Comparison of ENCODE assay signal across 16 cellular contexts in genomic region chr7:26060713-26061339, GRCh38.
DNase-seq lines count a peak whose midpoint lies in the region; ATAC-seq and TF ChIP-seq lines count a peak whose summit lies in the region.
"Had no signal": no experiment of that assay in that cellular context is flagged by ENCODE, and none has a peak within 500 bp of the region (broad histone marks: within the 10 kb centered on the region; RNA-seq: fewer than 3 reads in every experiment).

No MANE protein-coding gene starts in this region.

- intact Hi-C loops in thyroid gland (cut with DNase I) = no loop called here

- ATAC-seq in HG03521 (IDR thresholded peaks at IDR 0.05; ENCODE audit: unreplicated experiment) = no peak

- H3K36me3 ChIP-seq in suprapubic skin (no peaks in the 10 kb centered on the region), thyroid gland (no peaks in the 10 kb centered on the region), WERI-Rb-1 (no peaks in the 10 kb centered on the region)
- H3K36me3 ChIP-seq: BE2C, heart right ventricle, Peyer's patch, SJSA1, tibial nerve had no signal

- no peak overlapping the region for H3K4me3 ChIP-seq in suprapubic skin
- no peak overlapping the region for H3K4me3 ChIP-seq in thyroid gland (replicated peaks in 1 of 3)
- H3K4me3 ChIP-seq in WERI-Rb-1 (ENCODE audit: low read depth, low read length) = no peak overlapping the region
- H3K4me3 ChIP-seq: heart right ventricle, Peyer's patch, SJSA1, skin epidermis, tibial nerve had no signal

- H3K9me3 ChIP-seq in suprapubic skin (no peaks in the 10 kb centered on the region), thyroid gland (no peaks in the 10 kb centered on the region), WERI-Rb-1 (ENCODE audit: severe bottlenecking) (no peaks in the 10 kb centered on the region)
- H3K9me3 ChIP-seq: BE2C, Peyer's patch, SJSA1, tibial nerve had no signal

- H3K27ac ChIP-seq in suprapubic skin (peak overlapping the region; percentile 34), thyroid gland (no peak overlapping the region), WERI-Rb-1 (no peak overlapping the region)
- H3K27ac ChIP-seq: heart right ventricle, Peyer's patch, SJSA1, skin epidermis, tibial nerve had no signal

- TF ChIP-seq CTCF in suprapubic skin (IDR thresholded peaks at IDR 0.05) (peak in 1 of 2 donors; percentile 5), thyroid gland (IDR thresholded peaks at IDR 0.05) (no peak), WERI-Rb-1 (IDR thresholded peaks at IDR 0.05; ENCODE audit: low read depth, low read length) (no peak)

- H3K4me1 ChIP-seq in suprapubic skin = peaks cover 12% of the 10 kb centered on the region
- no peaks in the 10 kb centered on the region for H3K4me1 ChIP-seq in thyroid gland
- H3K4me1 ChIP-seq: BE2C, Peyer's patch, SJSA1 had no signal

- TF ChIP-seq POLR2A in suprapubic skin (IDR thresholded peaks at IDR 0.05) = no peak
- no peak for TF ChIP-seq POLR2A in thyroid gland (IDR thresholded peaks at IDR 0.05)

- no peak for TF ChIP-seq EP300 in suprapubic skin (IDR thresholded peaks at IDR 0.05)

- DNase-seq in NCI-H1417 (lab: John Stamatoyannopoulos, UW) (peak in 2 of 3 experiments; percentile 69 to 70), NCI-H1417 treated with DMSO at 0.1 percent for 48 hours (lab: John Stamatoyannopoulos, UW) (no peak), NCI-H2081 treated with DMSO at 0.1 percent for 48 hours (lab: John Stamatoyannopoulos, UW) (peak; percentile 92), OCI-M1 (lab: John Stamatoyannopoulos, UW) (peak; percentile 1), suprapubic skin (ENCODE audit: low spot score in 2 of 2) (no peak), thyroid gland (no peak), WERI-Rb-1 (no peak)
- DNase-seq: amniotic stem cell, midbrain had no signal

- H3K27me3 ChIP-seq in suprapubic skin (peaks cover 4% of the 10 kb centered on the region), thyroid gland (no peaks in the 10 kb centered on the region), WERI-Rb-1 (ENCODE audit: insufficient read depth, low read depth, severe bottlenecking) (no peaks in the 10 kb centered on the region)
- H3K27me3 ChIP-seq: Peyer's patch, tibial nerve had no signal

- 64% methylated on average over 2 of the region's 2 CpGs for WGBS in suprapubic skin
- WGBS in thyroid gland, 2 donors = 34 to 42% methylated on average over 2 of the region's 2 CpGs

Comparison
In these comparisons a context has a peak if more than half of its experiments do, and no peak if none do; other contexts are left out.
1. DNase-seq: peak in NCI-H1417 (2 of 3), NCI-H2081 treated with DMSO at 0.1 percent for 48 hours (single experiment) and OCI-M1 (single experiment); none in NCI-H1417 treated with DMSO at 0.1 percent for 48 hours (single experiment), suprapubic skin (0 of 2), thyroid gland (0 of 2) and WERI-Rb-1 (single experiment).